Comparison of ENCODE assay signal across 11 cellular contexts in genomic region chr9:68306391-68306964, GRCh38. TPM values are rescaled to one million over a fixed set of nuclear protein-coding genes. Genes with fewer than 3 reads are reported as not detected.
"Had no signal": no experiment of that assay in that cellular context is flagged by ENCODE, and none has a peak within 500 bp of the region (broad histone marks: within the 10 kb centered on the region; RNA-seq: fewer than 3 reads in every experiment).

No MANE protein-coding gene starts in this region.

RNA-seq across cellular contexts. Expression of gene FOXD4L3, which starts 3.8 kb away (rescaled TPM):
- total RNA-seq: cardiac septum, endothelial cell of umbilical vein, frontal cortex, lower leg skin, mucosa of gallbladder, myocyte, natural killer cell, neural crest cell, stomach, uterus had no signal
- polyA plus RNA-seq: endothelial cell of umbilical vein, ovary, stomach had no signal
